ENCODE assay signal across 1 cellular context in the genomic region with DNA sequence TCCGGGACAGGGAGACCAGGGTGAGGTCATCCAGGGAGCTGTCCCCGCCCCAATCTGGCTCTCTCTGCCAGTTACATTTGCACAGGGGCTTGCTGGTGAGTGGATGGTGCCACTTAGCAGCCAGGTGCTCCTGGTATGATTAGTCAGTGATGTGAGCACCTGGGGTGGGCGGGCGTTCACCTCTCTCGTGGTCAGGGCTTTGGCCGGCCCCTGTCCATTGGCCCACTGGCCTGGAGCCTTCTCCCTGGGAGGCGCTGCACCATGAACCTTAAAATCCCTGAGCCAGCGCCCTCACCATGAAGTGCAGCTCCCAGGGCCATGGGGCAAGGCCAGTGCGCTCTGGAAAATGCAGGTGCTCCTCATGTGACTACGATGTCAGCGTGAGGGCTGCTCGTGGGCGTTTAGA.
TF ChIP-seq lines count a peak whose summit lies in the region.

No MANE protein-coding gene starts in this region.

TF ChIP-seq in HepG2, 621 proteins besides CTCF, POLR2A, EP300 and RAD21 (continued from another document):
- TF ChIP-seq, protein P1, sequence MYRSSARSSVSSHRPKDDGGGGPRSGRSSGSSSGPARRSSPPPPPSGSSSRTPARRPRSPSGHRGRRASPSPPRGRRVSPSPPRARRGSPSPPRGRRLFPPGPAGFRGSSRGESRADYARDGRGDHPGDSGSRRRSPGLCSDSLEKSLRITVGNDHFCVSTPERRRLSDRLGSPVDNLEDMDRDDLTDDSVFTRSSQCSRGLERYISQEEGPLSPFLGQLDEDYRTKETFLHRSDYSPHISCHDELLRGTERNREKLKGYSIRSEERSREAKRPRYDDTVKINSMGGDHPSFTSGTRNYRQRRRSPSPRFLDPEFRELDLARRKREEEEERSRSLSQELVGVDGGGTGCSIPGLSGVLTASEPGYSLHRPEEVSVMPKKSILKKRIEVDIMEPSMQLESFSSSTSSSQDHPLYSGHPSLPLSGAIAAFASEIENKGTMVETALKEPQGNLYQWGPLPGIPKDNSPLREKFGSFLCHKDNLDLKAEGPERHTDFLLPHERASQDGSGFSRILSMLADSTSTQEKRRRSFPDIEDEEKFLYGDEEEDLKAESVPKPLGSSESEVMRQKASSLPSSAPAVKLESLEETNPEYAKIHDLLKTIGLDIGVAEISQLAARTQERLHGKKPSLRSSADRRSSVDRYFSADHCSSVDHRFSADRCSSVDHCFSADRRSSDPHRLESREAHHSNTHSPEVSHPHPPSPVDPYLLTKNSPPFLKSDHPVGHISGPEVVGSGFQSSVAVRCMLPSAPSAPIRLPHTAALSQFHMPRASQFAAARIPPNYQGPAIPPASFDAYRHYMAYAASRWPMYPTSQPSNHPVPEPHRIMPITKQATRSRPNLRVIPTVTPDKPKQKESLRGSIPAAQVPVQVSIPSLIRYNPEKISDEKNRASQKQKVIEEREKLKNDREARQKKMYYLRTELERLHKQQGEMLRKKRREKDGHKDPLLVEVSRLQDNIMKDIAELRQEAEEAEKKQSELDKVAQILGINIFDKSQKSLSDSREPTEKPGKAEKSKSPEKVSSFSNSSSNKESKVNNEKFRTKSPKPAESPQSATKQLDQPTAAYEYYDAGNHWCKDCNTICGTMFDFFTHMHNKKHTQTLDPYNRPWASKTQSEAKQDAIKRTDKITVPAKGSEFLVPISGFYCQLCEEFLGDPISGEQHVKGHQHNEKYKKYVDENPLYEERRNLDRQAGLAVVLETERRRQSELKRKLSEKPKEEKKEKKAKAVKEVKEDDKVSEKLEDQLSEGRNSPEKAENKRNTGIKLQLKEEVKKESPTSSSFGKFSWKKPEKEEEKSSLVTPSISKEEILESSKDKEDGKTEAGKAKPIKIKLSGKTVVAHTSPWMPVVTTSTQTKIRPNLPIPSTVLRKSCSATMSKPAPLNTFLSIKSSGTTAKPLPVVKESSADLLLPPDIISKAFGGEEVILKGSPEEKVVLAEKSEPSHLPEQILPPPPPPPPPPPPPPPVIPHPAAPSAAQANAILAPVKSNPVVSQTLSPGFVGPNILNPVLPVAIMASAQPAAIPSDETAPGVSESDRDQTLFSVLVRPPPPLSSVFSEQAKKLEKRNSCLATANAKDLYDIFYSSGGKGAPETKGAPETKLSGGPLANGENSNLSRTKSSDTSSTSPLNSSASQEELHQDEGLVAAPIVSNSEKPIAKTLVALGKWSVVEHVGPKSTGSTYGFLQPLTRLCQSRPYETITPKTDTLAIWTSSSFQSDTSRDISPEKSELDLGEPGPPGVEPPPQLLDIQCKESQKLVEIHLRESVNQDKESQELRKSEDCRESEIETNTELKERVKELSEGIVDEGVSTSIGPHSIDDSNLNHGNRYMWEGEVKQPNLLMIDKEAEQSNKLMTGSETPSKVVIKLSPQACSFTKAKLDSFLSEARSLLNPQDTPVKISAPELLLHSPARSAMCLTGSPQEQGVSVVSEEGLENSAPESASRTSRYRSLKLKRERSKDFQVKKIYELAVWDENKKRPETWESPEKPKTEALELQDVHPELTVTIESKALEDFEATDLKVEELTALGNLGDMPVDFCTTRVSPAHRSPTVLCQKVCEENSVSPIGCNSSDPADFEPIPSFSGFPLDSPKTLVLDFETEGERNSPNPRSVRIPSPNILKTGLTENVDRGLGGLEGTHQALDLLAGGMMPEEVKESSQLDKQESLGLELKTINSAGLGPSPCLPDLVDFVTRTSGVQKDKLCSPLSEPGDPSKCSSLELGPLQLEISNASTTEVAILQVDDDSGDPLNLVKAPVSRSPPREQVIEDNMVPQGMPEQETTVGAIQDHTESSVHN (CRISPR knock-in tag; IDR thresholded peaks at IDR 0.05): no peak
- TF ChIP-seq, protein P2, sequence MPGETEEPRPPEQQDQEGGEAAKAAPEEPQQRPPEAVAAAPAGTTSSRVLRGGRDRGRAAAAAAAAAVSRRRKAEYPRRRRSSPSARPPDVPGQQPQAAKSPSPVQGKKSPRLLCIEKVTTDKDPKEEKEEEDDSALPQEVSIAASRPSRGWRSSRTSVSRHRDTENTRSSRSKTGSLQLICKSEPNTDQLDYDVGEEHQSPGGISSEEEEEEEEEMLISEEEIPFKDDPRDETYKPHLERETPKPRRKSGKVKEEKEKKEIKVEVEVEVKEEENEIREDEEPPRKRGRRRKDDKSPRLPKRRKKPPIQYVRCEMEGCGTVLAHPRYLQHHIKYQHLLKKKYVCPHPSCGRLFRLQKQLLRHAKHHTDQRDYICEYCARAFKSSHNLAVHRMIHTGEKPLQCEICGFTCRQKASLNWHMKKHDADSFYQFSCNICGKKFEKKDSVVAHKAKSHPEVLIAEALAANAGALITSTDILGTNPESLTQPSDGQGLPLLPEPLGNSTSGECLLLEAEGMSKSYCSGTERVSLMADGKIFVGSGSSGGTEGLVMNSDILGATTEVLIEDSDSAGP (CRISPR knock-in tag; IDR thresholded peaks at IDR 0.05; ENCODE audit: borderline replicate concordance): 0 out of 2 replicates have a peak, but pooled peaks have one; percentile 10
TF ChIP-seq in HepG2: peak in this region for 3.
